In the genomic region with DNA sequence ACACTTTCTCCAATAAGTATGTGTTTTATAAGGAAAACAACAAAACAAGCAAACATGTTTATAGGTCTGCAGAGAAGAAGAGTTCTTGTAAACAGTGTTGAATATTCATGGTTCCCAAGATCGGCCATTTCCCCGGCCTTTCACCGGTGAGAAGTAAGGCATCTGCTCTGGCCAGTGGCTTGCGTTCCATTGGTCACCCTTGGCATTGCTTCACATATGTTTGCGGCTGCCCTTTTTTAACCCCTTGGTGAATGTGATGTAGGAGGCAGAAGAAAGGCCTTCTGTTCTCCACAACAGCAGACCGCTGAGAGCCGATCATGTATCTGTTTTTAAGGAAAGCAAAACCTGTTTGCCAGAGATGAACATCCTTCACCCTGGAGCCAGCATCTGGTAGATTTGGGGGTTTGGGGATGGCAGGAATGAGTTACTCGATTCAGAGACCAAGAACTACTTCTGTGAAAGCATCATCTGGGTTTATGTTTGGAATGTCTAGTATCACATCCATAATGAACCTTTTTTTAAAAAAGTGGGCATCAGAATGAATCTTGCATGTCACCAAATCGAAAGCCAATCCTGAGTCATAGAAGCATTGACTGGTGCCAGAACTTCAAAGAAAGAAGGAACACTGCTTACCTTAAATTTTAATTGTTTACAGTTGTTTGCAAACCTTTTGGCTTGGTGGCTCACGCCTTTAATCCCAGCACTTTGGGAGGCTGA, we compare ENCODE assay signal across 14 cellular contexts.
A peak's percentile ranks its signal among the peaks of the same experiment; 100 is the strongest.
DNase-seq lines count a peak whose midpoint lies in the region; TF ChIP-seq lines count a peak whose summit lies in the region.
"Had no signal": no experiment of that assay in that cellular context is flagged by ENCODE, and none has a peak within 500 bp of the region (broad histone marks: within the 10 kb centered on the region; RNA-seq: fewer than 3 reads in every experiment).

No MANE protein-coding gene starts in this region.

- no peak overlapping the region for H3K4me3 ChIP-seq in breast epithelium
- H3K4me3 ChIP-seq in brain microvascular endothelial cell (ENCODE audit: low read depth, low read length) = no peak overlapping the region
- peak overlapping the region in 2 of 4 donors; percentile 9 to 18 for H3K4me3 ChIP-seq in tibial nerve
- H3K4me3 ChIP-seq: thoracic aorta had no signal

- TF ChIP-seq POLR2A in breast epithelium (IDR thresholded peaks at IDR 0.05) = no peak
- no peak for TF ChIP-seq POLR2A in tibial nerve (IDR thresholded peaks at IDR 0.05)

- H3K9me3 ChIP-seq in breast epithelium (no peaks in the 10 kb centered on the region), tibial nerve (no peaks in the 10 kb centered on the region)
- H3K9me3 ChIP-seq: thoracic aorta had no signal

- no peak overlapping the region for H3K4me3 Mint-ChIP-seq in MCF 10A (ENCODE audit: unreplicated experiment)
- H3K4me3 Mint-ChIP-seq: activated CD8-positive, alpha-beta T cell treated with anti-CD3 and anti-CD28 coated beads, Interleukin-2, amount 10 ng/mL, durations not matched to agents 7 days and 5 days; activated naive CD4-positive, alpha-beta T cell treated with anti-CD3 and anti-CD28 coated beads for 36 hours had no signal

- H3K27ac ChIP-seq in breast epithelium (no peak overlapping the region), brain microvascular endothelial cell (peak overlapping the region; percentile 25), tibial nerve (peak overlapping the region; percentile 36 to 84 (median 68))
- H3K27ac ChIP-seq: thoracic aorta had no signal

- no peaks in the 10 kb centered on the region for H3K9me3 Mint-ChIP-seq in MCF 10A (ENCODE audit: unreplicated experiment)

- intact Hi-C loops in MCF 10A (cut with micrococcal nuclease) = no loop called here
- intact Hi-C loops in breast epithelium (cut with DNase I; ENCODE audit: low total_unique reads) = no loop called here

- no peaks in the 10 kb centered on the region for H3K36me3 Mint-ChIP-seq in MCF 10A (ENCODE audit: insufficient read depth, unreplicated experiment)

- in situ Hi-C loops in brain microvascular endothelial cell (cut with HindIII; ENCODE audit: low pct_ligation_motif_present, low sequenced_read_pairs) = no loop called here

- CTCF ChIA-PET in MCF 10A (lab: Yijun Ruan, JAX) = interaction anchor here (0.6 to 1.8 kb wide), 2 partner anchors 11 to 1061 kb away, joined by 3 to 5 read pairs; no protein-coding TSS in a partner anchor

- H3K36me3 ChIP-seq in breast epithelium = no peaks in the 10 kb centered on the region
- H3K36me3 ChIP-seq in brain microvascular endothelial cell (replicated peaks) = no peaks in the 10 kb centered on the region
- no peaks in the 10 kb centered on the region for H3K36me3 ChIP-seq in tibial nerve
- H3K36me3 ChIP-seq: thoracic aorta had no signal

- POLR2A ChIA-PET in MCF 10A (lab: Yijun Ruan, JAX) = no interaction called here

- no TSS peak for BruUV-seq in MCF 10A (replicated peaks; lab: Mats Ljungman, UMichigan)

- no peaks in the 10 kb centered on the region for H3K4me1 Mint-ChIP-seq in MCF 10A (ENCODE audit: insufficient read depth, unreplicated experiment)

- DNase-seq in MCF 10A (ENCODE audit: unreplicated experiment) (no peak), breast epithelium (ENCODE audit: low spot score in 2 of 2) (no peak), brain microvascular endothelial cell (peak; percentile 69), kidney glomerular epithelial cell (lab: John Stamatoyannopoulos, UW) (peak; percentile 20), tibial nerve (ENCODE audit: low spot score in 2 of 2) (no peak), GM19238 (ENCODE audit: insufficient read length, low spot score) (no peak), SHP77 (lab: John Stamatoyannopoulos, UW) (no peak)
- DNase-seq in activated CD4-positive, CD25-positive, alpha-beta regulatory T cell treated with anti-CD3 and anti-CD28 coated beads, Interleukin-2, amount 50 U/mL, for 72 hours = no peak
- DNase-seq: 8988T; activated naive CD4-positive, alpha-beta T cell treated with anti-CD3 and anti-CD28 coated beads for 36 hours; KBM-7; OCI-M1 had no signal

- 43 to 44% methylated on average over 10 of the region's 10 CpGs for WGBS in tibial nerve, 2 donors

- no peak for TF ChIP-seq CTCF in MCF 10A (IDR thresholded peaks at IDR 0.05; ENCODE audit: unreplicated experiment)
- no peak for TF ChIP-seq CTCF in breast epithelium (IDR thresholded peaks at IDR 0.05)
- TF ChIP-seq CTCF in brain microvascular endothelial cell (IDR thresholded peaks at IDR 0.05; ENCODE audit: low read depth, low read length, missing control alignments) = no peak
- no peak for TF ChIP-seq CTCF in tibial nerve (IDR thresholded peaks at IDR 0.05)

- H3K27me3 ChIP-seq in breast epithelium (no peaks in the 10 kb centered on the region), brain microvascular endothelial cell (replicated peaks) (no peaks in the 10 kb centered on the region), tibial nerve (no peaks in the 10 kb centered on the region)

- no peaks in the 10 kb centered on the region for H3K4me1 ChIP-seq in breast epithelium
- peaks cover 0 to 49% (median 9%) of the 10 kb centered on the region in 4 donors for H3K4me1 ChIP-seq in tibial nerve

- peak overlapping the region; percentile 59 for H3K27ac Mint-ChIP-seq in MCF 10A (ENCODE audit: low read depth, unreplicated experiment)
- H3K27ac Mint-ChIP-seq: activated CD8-positive, alpha-beta T cell treated with anti-CD3 and anti-CD28 coated beads, Interleukin-2, amount 10 ng/mL, durations not matched to agents 7 days and 5 days; activated naive CD4-positive, alpha-beta T cell treated with anti-CD3 and anti-CD28 coated beads for 36 hours had no signal

- no peaks in the 10 kb centered on the region for H3K27me3 Mint-ChIP-seq in MCF 10A (ENCODE audit: insufficient read depth, unreplicated experiment)

- TF ChIP-seq EP300 in tibial nerve (IDR thresholded peaks at IDR 0.05) = no peak

Comparison
In these comparisons a context has a peak if more than half of its experiments do, and no peak if none do; other contexts are left out.
1. DNase-seq: peak in brain microvascular endothelial cell (single experiment) and kidney glomerular epithelial cell (single experiment); none in MCF 10A (single experiment), breast epithelium (0 of 2), tibial nerve (0 of 2), GM19238 (single experiment), SHP77 (0 of 2) and activated CD4-positive, CD25-positive, alpha-beta regulatory T cell treated with anti-CD3 and anti-CD28 coated beads, Interleukin-2, amount 50 U/mL, for 72 hours (single experiment).
2. H3K27ac ChIP-seq: peak in brain microvascular endothelial cell (single experiment) and tibial nerve (4 of 4); none in breast epithelium (0 of 2).